Comparison of ENCODE assay signal across 25 cellular contexts in genomic region chr4:76595435-76595834, GRCh38.
"Had no signal": no experiment of that assay in that cellular context is flagged by ENCODE, and none has a peak within 500 bp of the region (broad histone marks: within the 10 kb centered on the region; RNA-seq: fewer than 3 reads in every experiment).

No MANE protein-coding gene starts in this region.

- H3K9me3 Mint-ChIP-seq: dendritic cell treated with granulocyte-macrophage colony-stimulating factor and Interleukin-4, amounts not matched to agents 40 ng/mL and 50 ng/mL, for 4 days; naive thymus-derived CD8-positive, alpha-beta T cell; stimulated activated naive B cell treated with anti-CD40 and anti-IgM and Interleukin-4, amounts not matched to agents 10 μg/mL and 1 μg/mL and 100 μg/mL, for 72 hours; stimulated activated naive CD8-positive, alpha-beta T cell treated with anti-CD3 and anti-CD28 coated beads, Interleukin-15, Interleukin-2, amounts not matched to agents 100 ng/mL and 50 ng/mL, for 24 hours had no signal

- H3K4me3 ChIP-seq: esophagus muscularis mucosa, gastroesophageal sphincter, heart left ventricle, left lung, mucosa of descending colon, ovary, psoas muscle, sigmoid colon, spleen, suprapubic skin had no signal

- H3K27me3 ChIP-seq: esophagus muscularis mucosa, gastroesophageal sphincter, heart left ventricle, left lung, ovary, sigmoid colon, suprapubic skin had no signal

- DNase-seq: effector memory CD4-positive, alpha-beta T cell; foreskin keratinocyte; heart left ventricle; hippocampal formation; left cardiac atrium; left lung; mesenchymal stem cell; mucosa of descending colon; naive thymus-derived CD8-positive, alpha-beta T cell; nephron progenitor cell; occipital lobe; ovary; posterior cingulate gyrus; psoas muscle; right cardiac atrium; sigmoid colon; spleen; stimulated activated naive B cell treated with anti-CD40 and anti-IgM and Interleukin-4, amounts not matched to agents 10 μg/mL and 1 μg/mL and 100 μg/mL, for 72 hours; trophoblast cell had no signal

- H3K9me3 ChIP-seq: esophagus muscularis mucosa, gastroesophageal sphincter, heart left ventricle, left lung, mucosa of descending colon, ovary, psoas muscle, sigmoid colon, spleen, suprapubic skin had no signal

- H3K4me3 Mint-ChIP-seq: dendritic cell treated with granulocyte-macrophage colony-stimulating factor and Interleukin-4, amounts not matched to agents 40 ng/mL and 50 ng/mL, for 4 days; mesothelial cell of epicardium; naive thymus-derived CD8-positive, alpha-beta T cell; nephron progenitor cell; stimulated activated naive B cell treated with anti-CD40 and anti-IgM and Interleukin-4, amounts not matched to agents 10 μg/mL and 1 μg/mL and 100 μg/mL, for 72 hours; stimulated activated naive CD8-positive, alpha-beta T cell treated with anti-CD3 and anti-CD28 coated beads, Interleukin-15, Interleukin-2, amounts not matched to agents 100 ng/mL and 50 ng/mL, for 24 hours had no signal

- H3K27ac ChIP-seq: esophagus muscularis mucosa, foreskin keratinocyte, gastroesophageal sphincter, heart left ventricle, left lung, ovary, psoas muscle, sigmoid colon, spleen, suprapubic skin had no signal

- H3K36me3 Mint-ChIP-seq: naive thymus-derived CD8-positive, alpha-beta T cell; stimulated activated naive B cell treated with anti-CD40 and anti-IgM and Interleukin-4, amounts not matched to agents 10 μg/mL and 1 μg/mL and 100 μg/mL, for 72 hours had no signal

- H3K4me1 Mint-ChIP-seq: naive thymus-derived CD8-positive, alpha-beta T cell; stimulated activated naive B cell treated with anti-CD40 and anti-IgM and Interleukin-4, amounts not matched to agents 10 μg/mL and 1 μg/mL and 100 μg/mL, for 72 hours had no signal

- H3K36me3 ChIP-seq: esophagus muscularis mucosa, gastroesophageal sphincter, heart left ventricle, left lung, ovary, sigmoid colon, spleen, suprapubic skin had no signal

- H3K27ac Mint-ChIP-seq: dendritic cell treated with granulocyte-macrophage colony-stimulating factor and Interleukin-4, amounts not matched to agents 40 ng/mL and 50 ng/mL, for 4 days; mesothelial cell of epicardium; naive thymus-derived CD8-positive, alpha-beta T cell; nephron progenitor cell; stimulated activated naive B cell treated with anti-CD40 and anti-IgM and Interleukin-4, amounts not matched to agents 10 μg/mL and 1 μg/mL and 100 μg/mL, for 72 hours; stimulated activated naive CD8-positive, alpha-beta T cell treated with anti-CD3 and anti-CD28 coated beads, Interleukin-15, Interleukin-2, amounts not matched to agents 100 ng/mL and 50 ng/mL, for 24 hours had no signal

- ATAC-seq: foreskin keratinocyte; gastroesophageal sphincter; heart left ventricle; left cardiac atrium; left lung; mucosa of descending colon; naive thymus-derived CD8-positive, alpha-beta T cell; psoas muscle; right cardiac atrium; stimulated activated naive B cell treated with anti-CD40 and anti-IgM and Interleukin-4, amounts not matched to agents 10 μg/mL and 1 μg/mL and 100 μg/mL, for 72 hours had no signal

- H3K4me1 ChIP-seq: foreskin keratinocyte, left lung, psoas muscle, spleen, suprapubic skin had no signal
